ENCODE assay signal across 17 cellular contexts in the genomic region with DNA sequence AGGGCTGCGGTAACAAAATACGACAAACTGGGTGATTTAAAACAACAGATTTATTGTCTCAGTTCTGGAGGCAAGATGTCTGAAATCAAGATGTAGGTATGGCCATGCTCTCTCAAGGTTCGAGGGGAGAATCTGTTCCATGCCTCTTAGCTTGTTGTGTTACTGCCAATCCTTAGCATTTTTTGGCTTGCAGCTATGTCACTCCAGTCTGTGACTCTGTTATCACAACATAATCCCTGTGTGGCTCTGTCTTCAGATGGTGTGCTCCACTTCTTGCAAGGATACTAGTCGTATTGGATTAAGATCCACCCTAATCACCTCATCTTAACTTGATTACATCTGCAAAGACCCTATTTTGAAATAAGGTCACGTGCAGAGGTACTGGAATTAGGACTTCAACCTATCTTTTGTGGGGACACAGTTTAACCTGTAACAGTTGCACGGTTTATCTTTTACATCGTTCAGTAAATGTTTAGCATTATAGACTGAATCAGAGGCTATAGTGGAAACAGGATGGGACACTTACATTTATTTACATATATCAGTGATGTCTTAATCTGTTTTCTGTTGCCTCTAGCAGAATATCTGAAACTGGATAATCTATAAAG. TPM values are rescaled to one million over a fixed set of nuclear protein-coding genes. Genes with fewer than 3 reads are reported as not detected.
DNase-seq lines count a peak whose midpoint lies in the region; ATAC-seq, FAIRE-seq and TF ChIP-seq lines count a peak whose summit lies in the region.
"Had no signal": no experiment of that assay in that cellular context is flagged by ENCODE, and none has a peak within 500 bp of the region (broad histone marks: within the 10 kb centered on the region; RNA-seq: fewer than 3 reads in every experiment).

No MANE protein-coding gene starts in this region.

- H3K27me3 ChIP-seq in HepG2 (ENCODE audit: control insufficient read depth in 1 of 2, insufficient read depth in 2 of 2, low read length in 2 of 2) (no peaks in the 10 kb centered on the region; a peak in 1 of 5 replicates), right lobe of liver (no peaks in the 10 kb centered on the region), A673 (replicated peaks; ENCODE audit: insufficient read depth, low read depth, low read length, poor library complexity) (no peaks in the 10 kb centered on the region)

- no peak overlapping the region for H3K27ac Mint-ChIP-seq in activated naive CD8-positive, alpha-beta T cell treated with anti-CD3 and anti-CD28 coated beads, Interleukin-2, amount 50 U/mL, for 24 hours
- H3K27ac Mint-ChIP-seq in mesothelial cell of epicardium (peak overlapping the region; percentile 94), type B pancreatic cell (no peak overlapping the region)
- H3K27ac Mint-ChIP-seq: activated CD8-positive, alpha-beta memory T cell treated with anti-CD3 and anti-CD28 coated beads, Interleukin-2, amount 10 ng/mL, durations not matched to agents 7 days and 5 days; activated naive CD4-positive, alpha-beta T cell treated with anti-CD3 and anti-CD28 coated beads, Interleukin-2, amount 50 U/mL, for 72 hours had no signal

- H3K9me3 ChIP-seq in HepG2 (ENCODE audit: low read length) = no peaks in the 10 kb centered on the region
- H3K9me3 ChIP-seq in right lobe of liver = no peaks in the 10 kb centered on the region
- no peaks in the 10 kb centered on the region for H3K9me3 ChIP-seq in A673 (ENCODE audit: low read depth, low read length, poor library complexity, severe bottlenecking)

- POLR2A ChIA-PET in HepG2 (lab: Yijun Ruan, JAX) = interaction anchor here (1.4 kb wide), 1 partner anchor 9 kb away, joined by 5 read pairs; no protein-coding TSS in a partner anchor
- POLR2A ChIA-PET in A673 (lab: Charles Lee; ENCODE audit: low non-redundant PET) = no interaction called here

- H3K4me3 ChIP-seq in HepG2 (replicated peaks in 1 of 3; ENCODE audit: insufficient read depth in 1 of 3, low read depth in 2 of 3, low read length in 3 of 3) (peak overlapping the region; percentile 79 to 96 (median 83); a peak in 5 of 6 replicates), right lobe of liver (no peak overlapping the region), A673 (ENCODE audit: low read depth, low read length, poor library complexity, severe bottlenecking) (no peak overlapping the region)
- H3K4me3 ChIP-seq: coronary artery had no signal

- peaks cover 62% of the 10 kb centered on the region for H3K4me1 ChIP-seq in HepG2 (ENCODE audit: insufficient read depth, low read length)
- peaks cover 0 to 20% (median 10%) of the 10 kb centered on the region in 4 donors for H3K4me1 ChIP-seq in right lobe of liver
- H3K4me1 ChIP-seq in A673 (ENCODE audit: insufficient read depth, low read length, poor library complexity, severe bottlenecking) = peaks cover 4% of the 10 kb centered on the region

- peak overlapping the region; percentile 75 for H3K4me2 ChIP-seq in HepG2 (ENCODE audit: low read depth, low read length)

- intact Hi-C loops in HepG2 (cut with micrococcal nuclease; ENCODE audit: unreplicated experiment) = loop anchor here (5.0 kb wide), 1 partner anchor 42 kb away; no protein-coding TSS in a partner anchor
- intact Hi-C loops in right lobe of liver (cut with DNase I) = no loop called here
- intact Hi-C loops in A673 (cut with micrococcal nuclease; ENCODE audit: unreplicated experiment) = loop anchor here (10.0 kb wide), 1 partner anchor 221 kb away; no protein-coding TSS in a partner anchor

- H3K36me3 Mint-ChIP-seq in activated naive CD8-positive, alpha-beta T cell treated with anti-CD3 and anti-CD28 coated beads, Interleukin-2, amount 50 U/mL, for 24 hours (ENCODE audit: low read depth) = peaks cover 3% of the 10 kb centered on the region
- no peaks in the 10 kb centered on the region for H3K36me3 Mint-ChIP-seq in mesothelial cell of epicardium
- H3K36me3 Mint-ChIP-seq in type B pancreatic cell = no peaks in the 10 kb centered on the region

- no peak for FAIRE-seq in HepG2 (lab: Jason Lieb, UNC)
- FAIRE-seq: GM12892, urothelium cell line had no signal

- 27% methylated on average over 7 of the region's 7 CpGs for WGBS in HepG2 (ENCODE audit: low lambda C conversion rate)
- 64% methylated on average over 7 of the region's 7 CpGs for WGBS in right lobe of liver (ENCODE audit: insufficient coverage, low coverage, low lambda C conversion rate, missing lambda C conversion rate)

- H3K27ac ChIP-seq in HepG2 (ENCODE audit: extremely low read length, insufficient read depth, low read length) = peak overlapping the region; percentile 98
- H3K27ac ChIP-seq in right lobe of liver = no peak overlapping the region
- H3K27ac ChIP-seq in A673 (ENCODE audit: low read depth, low read length, poor library complexity, severe bottlenecking) = no peak overlapping the region
- H3K27ac ChIP-seq: coronary artery had no signal

- CTCF ChIA-PET in HepG2 (lab: Yijun Ruan, JAX; ENCODE audit: low intra/inter-chr PET ratio, low total read pairs) = no interaction called here
- CTCF ChIA-PET in A673 (lab: Charles Lee) = no interaction called here

- H3K4me3 Mint-ChIP-seq in activated naive CD8-positive, alpha-beta T cell treated with anti-CD3 and anti-CD28 coated beads, Interleukin-2, amount 50 U/mL, for 24 hours = peak overlapping the region; percentile 97
- H3K4me3 Mint-ChIP-seq in mesothelial cell of epicardium (no peak overlapping the region), type B pancreatic cell (peak overlapping the region; percentile 91)
- H3K4me3 Mint-ChIP-seq: activated CD8-positive, alpha-beta memory T cell treated with anti-CD3 and anti-CD28 coated beads, Interleukin-2, amount 10 ng/mL, durations not matched to agents 7 days and 5 days had no signal

- H3K79me2 ChIP-seq in HepG2 (ENCODE audit: insufficient read depth, low read length) = peaks cover 81% of the 10 kb centered on the region

- no peak for ATAC-seq in HepG2
- no peak for ATAC-seq in right lobe of liver
- ATAC-seq in activated naive CD8-positive, alpha-beta T cell treated with anti-CD3 and anti-CD28 coated beads, Interleukin-2, amount 50 U/mL, for 24 hours = no peak
- ATAC-seq in HG03025 (IDR thresholded peaks at IDR 0.05; ENCODE audit: low FRiP score, unreplicated experiment) = no peak
- ATAC-seq: activated CD8-positive, alpha-beta memory T cell treated with anti-CD3 and anti-CD28 coated beads, Interleukin-2, amount 10 ng/mL, durations not matched to agents 7 days and 5 days; activated naive CD4-positive, alpha-beta T cell treated with anti-CD3 and anti-CD28 coated beads, Interleukin-2, amount 50 U/mL, for 72 hours; Right ventricle myocardium inferior had no signal

- DNase-seq in HepG2 (ENCODE audit: low spot score) (no peak), right lobe of liver (no peak), mesothelial cell of epicardium (ENCODE audit: low spot score in 2 of 2, unreplicated experiment in 2 of 2) (no peak), type B pancreatic cell (ENCODE audit: extremely low spot score, unreplicated experiment) (no peak), NCI-H69 (lab: John Stamatoyannopoulos, UW) (no peak), A673 (ENCODE audit: low spot score) (no peak)
- DNase-seq in activated naive CD8-positive, alpha-beta T cell treated with anti-CD3 and anti-CD28 coated beads, Interleukin-2, amount 50 U/mL, for 24 hours = no peak
- DNase-seq: activated CD8-positive, alpha-beta memory T cell treated with anti-CD3 and anti-CD28 coated beads, Interleukin-2, amount 10 ng/mL, durations not matched to agents 7 days and 5 days; GOT3; NCI-H1105; NCI-H510A treated with DMSO at 0.1 percent for 48 hours had no signal

- TF ChIP-seq POLR2A in HepG2 (IDR thresholded peaks at IDR 0.05; ENCODE audit: insufficient read depth in 1 of 2, low read depth in 2 of 2, low read length in 2 of 2) (peak in 1 of 2 experiments; percentile 20; a peak in 1 of 4 replicates), right lobe of liver (IDR thresholded peaks at IDR 0.05) (no peak)

- H3K36me3 ChIP-seq in HepG2 (replicated peaks in 1 of 2; ENCODE audit: control insufficient read depth in 1 of 2, insufficient read depth in 2 of 2, low read length in 2 of 2) (peaks cover 0 to 4% of the 10 kb centered on the region in 2 experiments; a peak in 3 of 5 replicates), right lobe of liver (no peaks in the 10 kb centered on the region), A673 (ENCODE audit: insufficient read depth, low read length, poor library complexity, severe bottlenecking) (no peaks in the 10 kb centered on the region)

- H3K27me3 Mint-ChIP-seq in activated naive CD8-positive, alpha-beta T cell treated with anti-CD3 and anti-CD28 coated beads, Interleukin-2, amount 50 U/mL, for 24 hours = no peaks in the 10 kb centered on the region
- no peaks in the 10 kb centered on the region for H3K27me3 Mint-ChIP-seq in mesothelial cell of epicardium (ENCODE audit: low read depth)
- no peaks in the 10 kb centered on the region for H3K27me3 Mint-ChIP-seq in type B pancreatic cell
- H3K27me3 Mint-ChIP-seq: activated CD8-positive, alpha-beta memory T cell treated with anti-CD3 and anti-CD28 coated beads, Interleukin-2, amount 10 ng/mL, durations not matched to agents 7 days and 5 days had no signal

- TF ChIP-seq EP300 in HepG2 (IDR thresholded peaks at IDR 0.05; ENCODE audit: low read depth in 2 of 2, low read length in 2 of 2) (peak in 1 of 2 experiments; percentile 42; a peak in 1 of 4 replicates), HepG2 (CRISPR knock-in tag; IDR thresholded peaks at IDR 0.05; ENCODE audit: borderline replicate concordance) (no peak)

- H3K9me3 Mint-ChIP-seq in activated naive CD8-positive, alpha-beta T cell treated with anti-CD3 and anti-CD28 coated beads, Interleukin-2, amount 50 U/mL, for 24 hours = no peaks in the 10 kb centered on the region
- no peaks in the 10 kb centered on the region for H3K9me3 Mint-ChIP-seq in mesothelial cell of epicardium
- no peaks in the 10 kb centered on the region for H3K9me3 Mint-ChIP-seq in type B pancreatic cell
- H3K9me3 Mint-ChIP-seq: activated naive CD4-positive, alpha-beta T cell treated with anti-CD3 and anti-CD28 coated beads, Interleukin-2, amount 50 U/mL, for 72 hours had no signal

- no peak for TF ChIP-seq CTCF in HepG2 (CRISPR knock-in tag; IDR thresholded peaks at IDR 0.05)
- no peak for TF ChIP-seq CTCF in right lobe of liver (IDR thresholded peaks at IDR 0.05)
- TF ChIP-seq CTCF in mesothelial cell of epicardium (IDR thresholded peaks at IDR 0.05; ENCODE audit: unreplicated experiment) = no peak
- TF ChIP-seq CTCF in type B pancreatic cell (conservative IDR thresholded peaks at IDR 0.05) = no peak
- no peak for TF ChIP-seq CTCF in A673 (conservative IDR thresholded peaks at IDR 0.05; ENCODE audit: low read depth, low read length)

- peak overlapping the region; percentile 92 for H3K9ac ChIP-seq in HepG2 (ENCODE audit: insufficient read depth, low read depth, low read length)

- in situ Hi-C loops in HepG2 (cut with HindIII; ENCODE audit: extremely low pct_ligation_motif_present, low pct_unique_long_range_greater_than_20kb) = no loop called here

- H3K4me1 Mint-ChIP-seq in activated naive CD8-positive, alpha-beta T cell treated with anti-CD3 and anti-CD28 coated beads, Interleukin-2, amount 50 U/mL, for 24 hours = peaks cover 21% of the 10 kb centered on the region
- H3K4me1 Mint-ChIP-seq in mesothelial cell of epicardium = peaks cover 38% of the 10 kb centered on the region
- H3K4me1 Mint-ChIP-seq in type B pancreatic cell (ENCODE audit: unreplicated experiment) = peaks cover 18% of the 10 kb centered on the region

- H2AFZ ChIP-seq in HepG2 (ENCODE audit: low read length) = no peak overlapping the region

- no peak for TF ChIP-seq RAD21 in HepG2 (CRISPR knock-in tag; IDR thresholded peaks at IDR 0.05)

- BruUV-seq in HepG2 (replicated peaks; lab: Mats Ljungman, UMichigan) (no TSS peak), A673 (replicated peaks; lab: Mats Ljungman, UMichigan) (no TSS peak)

- peaks cover 41% of the 10 kb centered on the region for H4K20me1 ChIP-seq in HepG2 (ENCODE audit: insufficient read depth, low read length)

RNA-seq across cellular contexts. Expression of gene C1GALT1, which starts 3.1 kb away (rescaled TPM):
- total RNA-seq in HepG2 (2016; rRNA removed; fragmentation: Illumina TruSeq; extraction: Trizol) (65.9 and 68.2 TPM in 2 replicates), right lobe of liver (10 to 100 TPM; 10.1 to 16.6 (median 13.1) TPM), mesothelial cell of epicardium (32.7 to 36.9 TPM (median 36.8 TPM) in 3 replicates), type B pancreatic cell (ENCODE audit: low replicate concordance) (48.8 and 58.8 TPM in 2 replicates), A673 (2021) (14.9 and 15.6 TPM in 2 replicates)
- 19.8 and 25.6 TPM in 2 replicates for total RNA-seq in HepG2 (2016; cell fraction: cytosol; rRNA removed; fragmentation: Illumina TruSeq; extraction: Trizol; ENCODE audit: low read depth)
- 62.9 and 64.3 TPM in 2 replicates for total RNA-seq in HepG2 (2016; cell fraction: insoluble cytoplasmic fraction; rRNA removed; fragmentation: Illumina TruSeq; extraction: Trizol)
- 52.3 and 53.0 TPM in 2 replicates for total RNA-seq in HepG2 (2016; cell fraction: membrane; rRNA removed; fragmentation: Illumina TruSeq; extraction: Trizol)
- total RNA-seq in HepG2 (2016; cell fraction: nucleus; rRNA removed; fragmentation: Illumina TruSeq; extraction: Trizol) = 69.0 and 75.5 TPM in 2 replicates
- polyA plus RNA-seq in HepG2 (2011; rRNA removed) = 38.4 and 57.1 TPM in 2 replicates
- polyA plus RNA-seq in HepG2 (2011; cell fraction: cytosol; rRNA removed) = 20.6 and 24.8 TPM in 2 replicates
- polyA plus RNA-seq in HepG2 (2011; cell fraction: nucleus; rRNA removed) = 23.4 and 24.2 TPM in 2 replicates
- 55.8 and 60.8 TPM in 2 replicates for polyA plus RNA-seq in HepG2 (2012)
- 8.4 and 10.0 TPM in 2 replicates for polyA plus RNA-seq in HepG2 (2016; cell fraction: cytosol; fragmentation: Illumina TruSeq; extraction: Trizol; ENCODE audit: low read depth)
- polyA plus RNA-seq in HepG2 (2016; cell fraction: insoluble cytoplasmic fraction; fragmentation: Illumina TruSeq; extraction: Trizol; ENCODE audit: low read depth) = 47.9 and 50.9 TPM in 2 replicates
- polyA plus RNA-seq in HepG2 (2016; cell fraction: membrane; fragmentation: Illumina TruSeq; extraction: Trizol; ENCODE audit: low read depth) = 20.8 and 22.4 TPM in 2 replicates
- 84.6 and 86.9 TPM in 2 replicates for polyA plus RNA-seq in HepG2 (2016; cell fraction: nucleus; fragmentation: Illumina TruSeq; extraction: Trizol; ENCODE audit: insufficient read depth, low read depth)
- 3.2 and 24.2 TPM in 2 replicates for polyA minus RNA-seq in HepG2 (2011; rRNA and poly(A)+ RNA removed; ENCODE audit: low replicate concordance)
- 58.8 and 63.4 TPM in 2 replicates for polyA minus RNA-seq in HepG2 (2011; cell fraction: cytosol; rRNA and poly(A)+ RNA removed)
- 176 and 229 TPM in 2 replicates for polyA minus RNA-seq in HepG2 (2011; cell fraction: nucleus; rRNA and poly(A)+ RNA removed)

Comparison
In these comparisons a context has a peak if more than half of its experiments do, and no peak if none do; other contexts are left out.
1. H3K4me3 ChIP-seq: peak in HepG2 (3 of 3); none in right lobe of liver (0 of 3) and A673 (single experiment).
2. intact Hi-C loops: an anchor here in HepG2 (5.0 kb wide) and A673 (10.0 kb wide); none called in right lobe of liver.